Comparison of ENCODE assay signal across 1 cellular context in the genomic region with DNA sequence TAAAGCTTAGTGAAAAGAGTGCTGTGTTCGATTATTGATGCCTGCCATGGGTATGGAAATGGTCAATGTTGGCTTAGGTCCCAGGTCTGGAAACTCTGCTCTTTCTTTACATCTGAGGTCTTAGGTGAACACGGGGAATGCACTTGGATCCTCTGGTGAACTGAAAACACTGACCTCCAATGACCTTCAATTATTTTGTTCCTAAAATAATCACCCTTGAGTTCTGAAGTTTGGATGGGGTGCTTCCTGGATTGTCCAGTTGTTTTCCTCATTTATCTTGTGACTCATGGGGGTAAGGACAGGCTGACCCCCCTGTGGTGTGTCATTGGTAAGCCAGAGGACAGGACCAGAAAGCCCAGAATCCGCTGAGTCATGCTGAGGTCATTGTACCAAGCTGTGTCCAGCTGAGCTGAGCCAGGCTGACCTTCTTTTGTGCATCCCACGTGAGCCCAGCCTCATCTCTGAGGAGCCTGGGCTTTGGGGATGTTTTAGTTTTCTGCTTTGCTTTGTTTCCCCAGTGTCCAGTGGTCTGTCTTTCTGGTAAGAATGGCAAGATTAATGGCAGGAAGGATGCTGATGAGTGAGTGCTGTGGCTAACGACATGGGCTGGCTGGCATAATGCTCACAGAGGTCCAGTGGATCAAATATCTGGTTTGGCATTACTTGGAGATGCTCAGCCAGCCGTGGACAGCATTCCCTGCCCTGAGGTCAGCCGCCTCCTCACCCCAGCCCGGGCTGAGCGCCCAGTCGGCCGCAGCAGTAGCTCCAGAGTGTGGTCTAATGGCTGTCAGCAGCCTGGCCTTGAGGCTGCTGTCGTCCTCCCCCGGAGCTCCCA.
TF ChIP-seq lines count a peak whose summit lies in the region.

No MANE protein-coding gene starts in this region.

TF ChIP-seq in K562, 482 proteins besides CTCF, POLR2A, EP300 and RAD21 (continued from another document and continues in another):
- TF ChIP-seq, protein P1, sequence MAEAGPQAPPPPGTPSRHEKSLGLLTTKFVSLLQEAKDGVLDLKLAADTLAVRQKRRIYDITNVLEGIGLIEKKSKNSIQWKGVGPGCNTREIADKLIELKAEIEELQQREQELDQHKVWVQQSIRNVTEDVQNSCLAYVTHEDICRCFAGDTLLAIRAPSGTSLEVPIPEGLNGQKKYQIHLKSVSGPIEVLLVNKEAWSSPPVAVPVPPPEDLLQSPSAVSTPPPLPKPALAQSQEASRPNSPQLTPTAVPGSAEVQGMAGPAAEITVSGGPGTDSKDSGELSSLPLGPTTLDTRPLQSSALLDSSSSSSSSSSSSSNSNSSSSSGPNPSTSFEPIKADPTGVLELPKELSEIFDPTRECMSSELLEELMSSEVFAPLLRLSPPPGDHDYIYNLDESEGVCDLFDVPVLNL (CRISPR knock-in tag; IDR thresholded peaks at IDR 0.05; ENCODE audit: low read depth), result no peak
- no peak for TF ChIP-seq ZNF274 (IDR thresholded peaks at IDR 0.05; ENCODE audit: borderline replicate concordance, low read depth, low read length)
- TF ChIP-seq, protein P2, sequence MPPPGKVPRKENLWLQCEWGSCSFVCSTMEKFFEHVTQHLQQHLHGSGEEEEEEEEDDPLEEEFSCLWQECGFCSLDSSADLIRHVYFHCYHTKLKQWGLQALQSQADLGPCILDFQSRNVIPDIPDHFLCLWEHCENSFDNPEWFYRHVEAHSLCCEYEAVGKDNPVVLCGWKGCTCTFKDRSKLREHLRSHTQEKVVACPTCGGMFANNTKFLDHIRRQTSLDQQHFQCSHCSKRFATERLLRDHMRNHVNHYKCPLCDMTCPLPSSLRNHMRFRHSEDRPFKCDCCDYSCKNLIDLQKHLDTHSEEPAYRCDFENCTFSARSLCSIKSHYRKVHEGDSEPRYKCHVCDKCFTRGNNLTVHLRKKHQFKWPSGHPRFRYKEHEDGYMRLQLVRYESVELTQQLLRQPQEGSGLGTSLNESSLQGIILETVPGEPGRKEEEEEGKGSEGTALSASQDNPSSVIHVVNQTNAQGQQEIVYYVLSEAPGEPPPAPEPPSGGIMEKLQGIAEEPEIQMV (tag; conservative IDR thresholded peaks at IDR 0.05; ENCODE audit: low read depth), result 0 out of 2 replicates have a peak, but pooled peaks have one; percentile 8
- TF ChIP-seq TOE1 (IDR thresholded peaks at IDR 0.05; ENCODE audit: borderline replicate concordance), result peak; percentile 75; the same call in 1 of the 2 replicates
- TF ChIP-seq TOE1 (CRISPR knock-in tag; IDR thresholded peaks at IDR 0.05; ENCODE audit: borderline replicate concordance, low read depth), result no peak
- TF ChIP-seq, protein P3, sequence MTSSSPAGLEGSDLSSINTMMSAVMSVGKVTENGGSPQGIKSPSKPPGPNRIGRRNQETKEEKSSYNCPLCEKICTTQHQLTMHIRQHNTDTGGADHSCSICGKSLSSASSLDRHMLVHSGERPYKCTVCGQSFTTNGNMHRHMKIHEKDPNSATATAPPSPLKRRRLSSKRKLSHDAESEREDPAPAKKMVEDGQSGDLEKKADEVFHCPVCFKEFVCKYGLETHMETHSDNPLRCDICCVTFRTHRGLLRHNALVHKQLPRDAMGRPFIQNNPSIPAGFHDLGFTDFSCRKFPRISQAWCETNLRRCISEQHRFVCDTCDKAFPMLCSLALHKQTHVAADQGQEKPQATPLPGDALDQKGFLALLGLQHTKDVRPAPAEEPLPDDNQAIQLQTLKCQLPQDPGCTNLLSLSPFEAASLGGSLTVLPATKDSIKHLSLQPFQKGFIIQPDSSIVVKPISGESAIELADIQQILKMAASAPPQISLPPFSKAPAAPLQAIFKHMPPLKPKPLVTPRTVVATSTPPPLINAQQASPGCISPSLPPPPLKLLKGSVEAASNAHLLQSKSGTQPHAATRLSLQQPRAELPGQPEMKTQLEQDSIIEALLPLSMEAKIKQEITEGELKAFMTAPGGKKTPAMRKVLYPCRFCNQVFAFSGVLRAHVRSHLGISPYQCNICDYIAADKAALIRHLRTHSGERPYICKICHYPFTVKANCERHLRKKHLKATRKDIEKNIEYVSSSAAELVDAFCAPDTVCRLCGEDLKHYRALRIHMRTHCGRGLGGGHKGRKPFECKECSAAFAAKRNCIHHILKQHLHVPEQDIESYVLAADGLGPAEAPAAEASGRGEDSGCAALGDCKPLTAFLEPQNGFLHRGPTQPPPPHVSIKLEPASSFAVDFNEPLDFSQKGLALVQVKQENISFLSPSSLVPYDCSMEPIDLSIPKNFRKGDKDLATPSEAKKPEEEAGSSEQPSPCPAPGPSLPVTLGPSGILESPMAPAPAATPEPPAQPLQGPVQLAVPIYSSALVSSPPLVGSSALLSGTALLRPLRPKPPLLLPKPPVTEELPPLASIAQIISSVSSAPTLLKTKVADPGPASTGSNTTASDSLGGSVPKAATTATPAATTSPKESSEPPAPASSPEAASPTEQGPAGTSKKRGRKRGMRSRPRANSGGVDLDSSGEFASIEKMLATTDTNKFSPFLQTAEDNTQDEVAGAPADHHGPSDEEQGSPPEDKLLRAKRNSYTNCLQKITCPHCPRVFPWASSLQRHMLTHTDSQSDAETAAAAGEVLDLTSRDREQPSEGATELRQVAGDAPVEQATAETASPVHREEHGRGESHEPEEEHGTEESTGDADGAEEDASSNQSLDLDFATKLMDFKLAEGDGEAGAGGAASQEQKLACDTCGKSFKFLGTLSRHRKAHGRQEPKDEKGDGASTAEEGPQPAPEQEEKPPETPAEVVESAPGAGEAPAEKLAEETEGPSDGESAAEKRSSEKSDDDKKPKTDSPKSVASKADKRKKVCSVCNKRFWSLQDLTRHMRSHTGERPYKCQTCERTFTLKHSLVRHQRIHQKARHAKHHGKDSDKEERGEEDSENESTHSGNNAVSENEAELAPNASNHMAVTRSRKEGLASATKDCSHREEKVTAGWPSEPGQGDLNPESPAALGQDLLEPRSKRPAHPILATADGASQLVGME (CRISPR knock-in tag; IDR thresholded peaks at IDR 0.05), result no peak
- no peak for TF ChIP-seq SUPT5H (IDR thresholded peaks at IDR 0.05)
- TF ChIP-seq RBM39 (optimal IDR thresholded peaks at IDR 0.05; ENCODE audit: low read depth, low read length), result no peak
- no peak for TF ChIP-seq RFX1 (IDR thresholded peaks at IDR 0.05)
- no peak for TF ChIP-seq ZNF699 (CRISPR knock-in tag; IDR thresholded peaks at IDR 0.05; ENCODE audit: insufficient replicate concordance)
- TF ChIP-seq, protein P4, sequence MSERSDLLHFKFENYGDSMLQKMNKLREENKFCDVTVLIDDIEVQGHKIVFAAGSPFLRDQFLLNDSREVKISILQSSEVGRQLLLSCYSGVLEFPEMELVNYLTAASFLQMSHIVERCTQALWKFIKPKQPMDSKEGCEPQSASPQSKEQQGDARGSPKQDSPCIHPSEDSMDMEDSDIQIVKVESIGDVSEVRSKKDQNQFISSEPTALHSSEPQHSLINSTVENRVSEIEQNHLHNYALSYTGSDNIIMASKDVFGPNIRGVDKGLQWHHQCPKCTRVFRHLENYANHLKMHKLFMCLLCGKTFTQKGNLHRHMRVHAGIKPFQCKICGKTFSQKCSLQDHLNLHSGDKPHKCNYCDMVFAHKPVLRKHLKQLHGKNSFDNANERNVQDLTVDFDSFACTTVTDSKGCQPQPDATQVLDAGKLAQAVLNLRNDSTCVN (CRISPR knock-in tag; IDR thresholded peaks at IDR 0.05), result no peak
- TF ChIP-seq ILF3 (IDR thresholded peaks at IDR 0.05; ENCODE audit: borderline replicate concordance), result no peak
- TF ChIP-seq ZNF583 (CRISPR knock-in tag; IDR thresholded peaks at IDR 0.05), result no peak
- TF ChIP-seq SMAD4 (CRISPR knock-in tag; conservative IDR thresholded peaks at IDR 0.05), result peak; percentile 59
- TF ChIP-seq, protein P5, sequence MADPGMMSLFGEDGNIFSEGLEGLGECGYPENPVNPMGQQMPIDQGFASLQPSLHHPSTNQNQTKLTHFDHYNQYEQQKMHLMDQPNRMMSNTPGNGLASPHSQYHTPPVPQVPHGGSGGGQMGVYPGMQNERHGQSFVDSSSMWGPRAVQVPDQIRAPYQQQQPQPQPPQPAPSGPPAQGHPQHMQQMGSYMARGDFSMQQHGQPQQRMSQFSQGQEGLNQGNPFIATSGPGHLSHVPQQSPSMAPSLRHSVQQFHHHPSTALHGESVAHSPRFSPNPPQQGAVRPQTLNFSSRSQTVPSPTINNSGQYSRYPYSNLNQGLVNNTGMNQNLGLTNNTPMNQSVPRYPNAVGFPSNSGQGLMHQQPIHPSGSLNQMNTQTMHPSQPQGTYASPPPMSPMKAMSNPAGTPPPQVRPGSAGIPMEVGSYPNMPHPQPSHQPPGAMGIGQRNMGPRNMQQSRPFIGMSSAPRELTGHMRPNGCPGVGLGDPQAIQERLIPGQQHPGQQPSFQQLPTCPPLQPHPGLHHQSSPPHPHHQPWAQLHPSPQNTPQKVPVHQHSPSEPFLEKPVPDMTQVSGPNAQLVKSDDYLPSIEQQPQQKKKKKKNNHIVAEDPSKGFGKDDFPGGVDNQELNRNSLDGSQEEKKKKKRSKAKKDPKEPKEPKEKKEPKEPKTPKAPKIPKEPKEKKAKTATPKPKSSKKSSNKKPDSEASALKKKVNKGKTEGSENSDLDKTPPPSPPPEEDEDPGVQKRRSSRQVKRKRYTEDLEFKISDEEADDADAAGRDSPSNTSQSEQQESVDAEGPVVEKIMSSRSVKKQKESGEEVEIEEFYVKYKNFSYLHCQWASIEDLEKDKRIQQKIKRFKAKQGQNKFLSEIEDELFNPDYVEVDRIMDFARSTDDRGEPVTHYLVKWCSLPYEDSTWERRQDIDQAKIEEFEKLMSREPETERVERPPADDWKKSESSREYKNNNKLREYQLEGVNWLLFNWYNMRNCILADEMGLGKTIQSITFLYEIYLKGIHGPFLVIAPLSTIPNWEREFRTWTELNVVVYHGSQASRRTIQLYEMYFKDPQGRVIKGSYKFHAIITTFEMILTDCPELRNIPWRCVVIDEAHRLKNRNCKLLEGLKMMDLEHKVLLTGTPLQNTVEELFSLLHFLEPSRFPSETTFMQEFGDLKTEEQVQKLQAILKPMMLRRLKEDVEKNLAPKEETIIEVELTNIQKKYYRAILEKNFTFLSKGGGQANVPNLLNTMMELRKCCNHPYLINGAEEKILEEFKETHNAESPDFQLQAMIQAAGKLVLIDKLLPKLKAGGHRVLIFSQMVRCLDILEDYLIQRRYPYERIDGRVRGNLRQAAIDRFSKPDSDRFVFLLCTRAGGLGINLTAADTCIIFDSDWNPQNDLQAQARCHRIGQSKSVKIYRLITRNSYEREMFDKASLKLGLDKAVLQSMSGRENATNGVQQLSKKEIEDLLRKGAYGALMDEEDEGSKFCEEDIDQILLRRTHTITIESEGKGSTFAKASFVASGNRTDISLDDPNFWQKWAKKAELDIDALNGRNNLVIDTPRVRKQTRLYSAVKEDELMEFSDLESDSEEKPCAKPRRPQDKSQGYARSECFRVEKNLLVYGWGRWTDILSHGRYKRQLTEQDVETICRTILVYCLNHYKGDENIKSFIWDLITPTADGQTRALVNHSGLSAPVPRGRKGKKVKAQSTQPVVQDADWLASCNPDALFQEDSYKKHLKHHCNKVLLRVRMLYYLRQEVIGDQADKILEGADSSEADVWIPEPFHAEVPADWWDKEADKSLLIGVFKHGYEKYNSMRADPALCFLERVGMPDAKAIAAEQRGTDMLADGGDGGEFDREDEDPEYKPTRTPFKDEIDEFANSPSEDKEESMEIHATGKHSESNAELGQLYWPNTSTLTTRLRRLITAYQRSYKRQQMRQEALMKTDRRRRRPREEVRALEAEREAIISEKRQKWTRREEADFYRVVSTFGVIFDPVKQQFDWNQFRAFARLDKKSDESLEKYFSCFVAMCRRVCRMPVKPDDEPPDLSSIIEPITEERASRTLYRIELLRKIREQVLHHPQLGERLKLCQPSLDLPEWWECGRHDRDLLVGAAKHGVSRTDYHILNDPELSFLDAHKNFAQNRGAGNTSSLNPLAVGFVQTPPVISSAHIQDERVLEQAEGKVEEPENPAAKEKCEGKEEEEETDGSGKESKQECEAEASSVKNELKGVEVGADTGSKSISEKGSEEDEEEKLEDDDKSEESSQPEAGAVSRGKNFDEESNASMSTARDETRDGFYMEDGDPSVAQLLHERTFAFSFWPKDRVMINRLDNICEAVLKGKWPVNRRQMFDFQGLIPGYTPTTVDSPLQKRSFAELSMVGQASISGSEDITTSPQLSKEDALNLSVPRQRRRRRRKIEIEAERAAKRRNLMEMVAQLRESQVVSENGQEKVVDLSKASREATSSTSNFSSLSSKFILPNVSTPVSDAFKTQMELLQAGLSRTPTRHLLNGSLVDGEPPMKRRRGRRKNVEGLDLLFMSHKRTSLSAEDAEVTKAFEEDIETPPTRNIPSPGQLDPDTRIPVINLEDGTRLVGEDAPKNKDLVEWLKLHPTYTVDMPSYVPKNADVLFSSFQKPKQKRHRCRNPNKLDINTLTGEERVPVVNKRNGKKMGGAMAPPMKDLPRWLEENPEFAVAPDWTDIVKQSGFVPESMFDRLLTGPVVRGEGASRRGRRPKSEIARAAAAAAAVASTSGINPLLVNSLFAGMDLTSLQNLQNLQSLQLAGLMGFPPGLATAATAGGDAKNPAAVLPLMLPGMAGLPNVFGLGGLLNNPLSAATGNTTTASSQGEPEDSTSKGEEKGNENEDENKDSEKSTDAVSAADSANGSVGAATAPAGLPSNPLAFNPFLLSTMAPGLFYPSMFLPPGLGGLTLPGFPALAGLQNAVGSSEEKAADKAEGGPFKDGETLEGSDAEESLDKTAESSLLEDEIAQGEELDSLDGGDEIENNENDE (IDR thresholded peaks at IDR 0.05; ENCODE audit: low read depth, low read length), result no peak
- TF ChIP-seq ELF2 (CRISPR knock-in tag; IDR thresholded peaks at IDR 0.05), result no peak
- TF ChIP-seq NELFE (IDR thresholded peaks at IDR 0.05; ENCODE audit: insufficient read depth, insufficient read length), result no peak
- TF ChIP-seq FIP1L1 (IDR thresholded peaks at IDR 0.05; ENCODE audit: low read depth, low read length, poor library complexity, severe bottlenecking), result no peak
- TF ChIP-seq YY1 (IDR thresholded peaks at IDR 0.05; ENCODE audit: borderline replicate concordance in 1 of 3, control insufficient read depth in 1 of 3, extremely low read depth in 1 of 3, insufficient read depth in 3 of 3, insufficient read length in 1 of 3, insufficient replicate concordance in 2 of 3, low read depth in 1 of 3, low read length in 2 of 3), result no peak
- TF ChIP-seq, protein P6, sequence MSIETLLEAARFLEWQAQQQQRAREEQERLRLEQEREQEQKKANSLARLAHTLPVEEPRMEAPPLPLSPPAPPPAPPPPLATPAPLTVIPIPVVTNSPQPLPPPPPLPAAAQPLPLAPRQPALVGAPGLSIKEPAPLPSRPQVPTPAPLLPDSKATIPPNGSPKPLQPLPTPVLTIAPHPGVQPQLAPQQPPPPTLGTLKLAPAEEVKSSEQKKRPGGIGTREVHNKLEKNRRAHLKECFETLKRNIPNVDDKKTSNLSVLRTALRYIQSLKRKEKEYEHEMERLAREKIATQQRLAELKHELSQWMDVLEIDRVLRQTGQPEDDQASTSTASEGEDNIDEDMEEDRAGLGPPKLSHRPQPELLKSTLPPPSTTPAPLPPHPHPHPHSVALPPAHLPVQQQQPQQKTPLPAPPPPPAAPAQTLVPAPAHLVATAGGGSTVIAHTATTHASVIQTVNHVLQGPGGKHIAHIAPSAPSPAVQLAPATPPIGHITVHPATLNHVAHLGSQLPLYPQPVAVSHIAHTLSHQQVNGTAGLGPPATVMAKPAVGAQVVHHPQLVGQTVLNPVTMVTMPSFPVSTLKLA (conservative IDR thresholded peaks at IDR 0.05), result peak in 1 of 2 experiments; percentile 79; a peak in 3 of 4 replicates
- TF ChIP-seq NR2C1 (IDR thresholded peaks at IDR 0.05), result peak; percentile 69
- peak; percentile 84 for TF ChIP-seq NR2C1 (tag; IDR thresholded peaks at IDR 0.05)
- TF ChIP-seq FOS (IDR thresholded peaks at IDR 0.05; ENCODE audit: extremely low read depth, insufficient read length), result peak; percentile 68
- TF ChIP-seq ZKSCAN8 (CRISPR knock-in tag; IDR thresholded peaks at IDR 0.05), result no peak
- TF ChIP-seq RBM34 (IDR thresholded peaks at IDR 0.05; ENCODE audit: borderline replicate concordance, insufficient read depth, low read length), result no peak
- TF ChIP-seq, protein P7, sequence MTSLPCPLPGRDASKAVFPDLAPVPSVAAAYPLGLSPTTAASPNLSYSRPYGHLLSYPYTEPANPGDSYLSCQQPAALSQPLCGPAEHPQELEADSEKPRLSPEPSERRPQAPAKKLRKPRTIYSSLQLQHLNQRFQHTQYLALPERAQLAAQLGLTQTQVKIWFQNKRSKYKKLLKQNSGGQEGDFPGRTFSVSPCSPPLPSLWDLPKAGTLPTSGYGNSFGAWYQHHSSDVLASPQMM (CRISPR knock-in tag; IDR thresholded peaks at IDR 0.05), result no peak
- TF ChIP-seq SMAD3 (CRISPR knock-in tag; conservative IDR thresholded peaks at IDR 0.05), result 0 out of 2 replicates have a peak, but pooled peaks have one; percentile 29
